ENCODE assay signal across 9 cellular contexts in the genomic region with DNA sequence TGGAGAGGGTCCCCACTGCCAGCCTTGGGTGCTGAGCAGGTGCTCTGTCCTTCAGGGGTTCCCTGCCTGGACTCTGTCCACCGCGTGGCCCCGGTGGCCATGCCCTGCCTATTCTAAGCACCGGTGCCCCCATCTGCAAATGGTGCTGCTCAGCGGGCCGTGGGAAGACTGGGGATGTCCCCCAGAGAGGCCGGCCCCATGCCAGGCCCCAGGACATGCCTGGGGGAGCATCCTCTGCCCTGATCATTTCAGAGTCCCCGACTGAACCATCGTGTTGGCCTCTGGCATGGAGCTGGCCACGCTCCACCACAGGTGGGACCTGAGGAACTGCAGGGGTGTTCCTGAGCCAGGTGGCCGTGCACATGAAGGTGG.
DNase-seq lines count a peak whose midpoint lies in the region; ATAC-seq and TF ChIP-seq lines count a peak whose summit lies in the region.
"Had no signal": no experiment of that assay in that cellular context is flagged by ENCODE, and none has a peak within 500 bp of the region (broad histone marks: within the 10 kb centered on the region; RNA-seq: fewer than 3 reads in every experiment).

No MANE protein-coding gene starts in this region.

- H3K4me3 ChIP-seq in Peyer's patch (peak overlapping the region in 2 of 4 donors; percentile 8 to 31), spleen (peak overlapping the region in 2 of 8 donors; percentile 10 to 49), coronary artery (no peak overlapping the region)

- ATAC-seq in GM18909 (IDR thresholded peaks at IDR 0.05; ENCODE audit: poor library complexity, unreplicated experiment) (peak; percentile 41), HG02571 (IDR thresholded peaks at IDR 0.05; ENCODE audit: unreplicated experiment) (peak; percentile 22), foreskin keratinocyte (no peak)

- TF ChIP-seq CTCF in Peyer's patch (IDR thresholded peaks at IDR 0.05) (no peak), spleen (IDR thresholded peaks at IDR 0.05 in 8 of 11, conservative IDR thresholded peaks at IDR 0.05 in 3 of 11) (no peak), coronary artery (IDR thresholded peaks at IDR 0.05) (no peak), foreskin keratinocyte (conservative IDR thresholded peaks at IDR 0.05) (no peak)

- H3K4me1 ChIP-seq in Peyer's patch = peaks cover 0 to 86% (median 37%) of the 10 kb centered on the region in 4 donors
- H3K4me1 ChIP-seq in spleen = peaks cover 74 to 100% (median 91%) of the 10 kb centered on the region in 6 donors
- no peaks in the 10 kb centered on the region for H3K4me1 ChIP-seq in foreskin keratinocyte

- peak overlapping the region in 3 of 4 donors; percentile 23 to 82 (median 68) for H3K27ac ChIP-seq in Peyer's patch
- H3K27ac ChIP-seq in spleen = peak overlapping the region; percentile 55 to 98 (median 77)
- H3K27ac ChIP-seq in coronary artery = no peak overlapping the region
- no peak overlapping the region for H3K27ac ChIP-seq in foreskin keratinocyte

- H3K9me3 ChIP-seq in Peyer's patch (no peaks in the 10 kb centered on the region), spleen (no peaks in the 10 kb centered on the region)

- TF ChIP-seq POLR2A in Peyer's patch (IDR thresholded peaks at IDR 0.05) (no peak), spleen (IDR thresholded peaks at IDR 0.05) (no peak)

- H3K36me3 ChIP-seq in Peyer's patch (no peaks in the 10 kb centered on the region), spleen (peaks cover 0 to 9% (median 0%) of the 10 kb centered on the region in 6 donors)

- H3K27me3 ChIP-seq in Peyer's patch (no peaks in the 10 kb centered on the region), spleen (replicated peaks in 1 of 7) (no peaks in the 10 kb centered on the region), foreskin keratinocyte (no peaks in the 10 kb centered on the region)

- WGBS in spleen, 5 donors = 49 to 93% (median 60%) methylated on average over 2 to 11 of the region's 11 CpGs

- DNase-seq in Peyer's patch = no peak
- DNase-seq in spleen = peak; percentile 85
- no peak for DNase-seq in coronary artery (ENCODE audit: low spot score)
- no peak for DNase-seq in foreskin keratinocyte
- DNase-seq in NCI-H2081 treated with DMSO at 0.1 percent for 48 hours (lab: John Stamatoyannopoulos, UW) = no peak
- DNase-seq: IMR-90, midbrain had no signal

- intact Hi-C loops in spleen (cut with DNase I; ENCODE audit: low total_unique reads) = no loop called here

Comparison
In these comparisons a context has a peak if more than half of its experiments do, and no peak if none do; other contexts are left out.
1. H3K27ac ChIP-seq: peak in Peyer's patch (3 of 4) and spleen (8 of 8); none in coronary artery (0 of 2) and foreskin keratinocyte (single experiment).